Comparison of ENCODE assay signal across 27 cellular contexts in genomic region chr9:72813544-72813943, GRCh38.
"Had no signal": no experiment of that assay in that cellular context is flagged by ENCODE, and none has a peak within 500 bp of the region (broad histone marks: within the 10 kb centered on the region; RNA-seq: fewer than 3 reads in every experiment).

No MANE protein-coding gene starts in this region.

- H3K4me3 ChIP-seq: left ventricle myocardium inferior, lung, ovary, prostate gland, sigmoid colon, smooth muscle cell, thyroid gland, transverse colon, upper lobe of left lung, vagina had no signal

- DNase-seq: hypothalamus; immature natural killer cell; kidney; left ventricle myocardium inferior; mesendoderm; naive B cell; natural killer cell; ovary; posterior cingulate gyrus; retina; right cardiac atrium; sigmoid colon; stimulated activated CD4-positive, alpha-beta T cell treated with anti-CD3 and anti-CD28 coated beads, Interleukin-1b, Interleukin-23, amount 100 ng/mL, for 48 hours; stimulated activated CD4-positive, alpha-beta T cell treated with anti-CD3 and anti-CD28 coated beads, Interleukin-2, amount 100 ng/mL, for 48 hours; stimulated activated CD4-positive, alpha-beta T cell treated with anti-CD3 and anti-CD28 coated beads, Interleukin-4, amount 100 ng/mL, for 4 hours; stimulated activated CD8-positive, alpha-beta memory T cell treated with anti-CD3 and anti-CD28 coated beads, Interleukin-4, amount 100 ng/mL, for 48 hours; stimulated activated naive CD4-positive, alpha-beta T cell treated with Interleukin-2 at 50 U/mL for 16 hours; stimulated activated naive CD8-positive, alpha-beta T cell treated with anti-CD3 and anti-CD28 coated beads, Interleukin-15, amount 100 ng/mL, for 72 hours; substantia nigra; thyroid gland; transverse colon; upper lobe of left lung had no signal

- H3K27me3 ChIP-seq: ovary, sigmoid colon, thyroid gland, transverse colon, upper lobe of left lung, vagina had no signal

- ATAC-seq: natural killer cell; stimulated activated memory B cell treated with anti-CD40 and anti-IgM and Interleukin-4, amounts not matched to agents 10 μg/mL and 1 μg/mL and 100 μg/mL, for 72 hours; stimulated activated naive CD8-positive, alpha-beta T cell treated with anti-CD3 and anti-CD28 coated beads, Interleukin-15, amount 100 ng/mL, for 72 hours had no signal

- H3K4me1 ChIP-seq: left ventricle myocardium inferior, prostate gland, sigmoid colon, thyroid gland, upper lobe of left lung had no signal

- H3K9me3 ChIP-seq: left ventricle myocardium inferior, ovary, prostate gland, sigmoid colon, thyroid gland, transverse colon, upper lobe of left lung, vagina had no signal

- H3K27ac ChIP-seq: left ventricle myocardium inferior, ovary, prostate gland, sigmoid colon, thyroid gland, transverse colon, upper lobe of left lung, vagina had no signal

- H3K36me3 ChIP-seq: left ventricle myocardium inferior, ovary, prostate gland, sigmoid colon, thyroid gland, transverse colon, upper lobe of left lung, vagina had no signal
